ENCODE assay signal across 8 cellular contexts in the genomic region with DNA sequence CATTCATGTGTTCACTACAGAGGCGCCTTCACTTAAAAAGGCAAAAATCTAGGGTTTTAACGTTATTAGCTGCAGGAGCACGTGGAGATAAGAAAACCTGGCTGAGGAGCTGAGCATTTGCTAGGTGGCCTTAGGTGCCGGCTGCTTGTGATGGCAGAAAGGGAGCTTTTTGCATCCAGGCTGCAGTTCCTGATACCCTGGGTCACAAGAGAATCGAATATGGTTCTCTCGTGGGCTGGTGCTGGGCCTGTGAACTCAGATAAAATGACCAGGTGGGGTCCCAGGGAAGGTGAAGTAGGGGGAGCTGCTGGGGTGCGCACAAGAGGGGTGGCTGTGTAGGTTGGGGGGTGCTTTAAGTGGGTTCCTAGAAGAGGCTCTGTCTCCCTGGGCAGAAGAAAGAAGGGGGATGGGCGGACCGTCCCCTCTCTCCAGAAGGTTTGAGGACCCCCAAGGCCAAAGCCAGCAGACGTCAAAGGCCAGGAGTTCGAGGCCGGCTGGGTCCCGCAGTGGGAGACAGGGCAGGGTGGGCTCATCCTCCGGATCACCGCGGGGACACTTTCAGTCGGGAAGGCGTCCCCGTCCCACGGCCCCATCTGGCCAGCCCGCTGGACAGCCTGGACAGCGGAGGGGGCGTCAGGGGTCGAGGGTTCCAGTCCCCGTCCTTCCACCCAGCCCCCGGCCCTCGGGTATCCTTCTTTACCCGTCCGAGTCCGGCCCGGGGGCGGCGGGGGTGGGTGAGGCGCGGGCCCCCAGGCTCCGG. TPM values are rescaled to one million over a fixed set of nuclear protein-coding genes. Genes with fewer than 3 reads are reported as not detected.
DNase-seq lines count a peak whose midpoint lies in the region; ATAC-seq and TF ChIP-seq lines count a peak whose summit lies in the region.

No MANE protein-coding gene starts in this region.

- dilution Hi-C loops in IMR-90 (cut with HindIII; ENCODE audit: low sequenced_read_pairs, unreplicated experiment), result no loop called here

- H3K4me2 ChIP-seq in IMR-90 (ENCODE audit: low read depth, low read length), result peak overlapping the region; percentile 69

- peak overlapping the region; percentile 92; the same call in 1 of the 2 replicates for H3K23ac ChIP-seq in IMR-90 (ENCODE audit: low read depth, low read length)

- WGBS in IMR-90 (ENCODE audit: extremely low coverage in 2 of 2, insufficient read length in 1 of 2), 2 experiments, result 20% methylated on average over 12 of the region's 36 CpGs; no CpG with 5 or more reads in 1 of the 2 experiments

- peak overlapping the region; percentile 27; the same call in 1 of the 2 replicates for H3K18ac ChIP-seq in IMR-90 (ENCODE audit: low read depth, low read length)

- no peaks in the 10 kb centered on the region for H3K9me3 Mint-ChIP-seq in activated naive CD8-positive, alpha-beta T cell (ENCODE audit: low read depth)
- no peaks in the 10 kb centered on the region for H3K9me3 Mint-ChIP-seq in stimulated activated effector memory CD8-positive, alpha-beta T cell treated with anti-CD3 and anti-CD28 coated beads, Interleukin-12 subunit alpha, Interleukin-12 subunit beta, amount 100 ng/mL, for 72 hours

- peak overlapping the region; percentile 53; the same call in 1 of the 2 replicates for H4K91ac ChIP-seq in IMR-90 (ENCODE audit: insufficient read depth, low read depth, low read length)

- peak overlapping the region; percentile 81 for H3K4ac ChIP-seq in IMR-90 (ENCODE audit: low read depth, low read length)

- H3K4me1 ChIP-seq in IMR-90 (ENCODE audit: control insufficient read depth, insufficient read depth, low read length) (peaks cover 7% of the 10 kb centered on the region), iPS-15b (ENCODE audit: control insufficient read depth, insufficient read depth, low read length) (peaks cover 16% of the 10 kb centered on the region)

- peak overlapping the region; percentile 48; the same call in 1 of the 2 replicates for H3K14ac ChIP-seq in IMR-90 (replicated peaks; ENCODE audit: low read depth, low read length)

- H4K5ac ChIP-seq in IMR-90 (ENCODE audit: low read depth, low read length), result 0 out of 2 replicates have a peak overlapping the region, but pooled peaks have one; percentile 9

- ATAC-seq in IMR-90 (ENCODE audit: low read depth) (peak; percentile 3; the same call in 1 of the 2 replicates), GM21717 (IDR thresholded peaks at IDR 0.05; ENCODE audit: unreplicated experiment) (no peak)
- ATAC-seq in stimulated activated effector memory CD8-positive, alpha-beta T cell treated with anti-CD3 and anti-CD28 coated beads, Interleukin-12 subunit alpha, Interleukin-12 subunit beta, amount 100 ng/mL, for 72 hours, result no peak

- H3K27ac ChIP-seq in IMR-90 (ENCODE audit: insufficient read depth, low read length), result no peak overlapping the region; the same call in 1 of the 2 replicates

- no TSS peak for BruUV-seq in IMR-90 (replicated peaks; lab: Mats Ljungman, UMichigan)

- H3K9ac ChIP-seq in IMR-90 (ENCODE audit: low read depth, low read length) (peak overlapping the region; percentile 51), iPS-15b (ENCODE audit: low read depth, low read length) (no peak overlapping the region)

- H3K36me3 ChIP-seq in IMR-90 (ENCODE audit: control insufficient read depth, insufficient read depth, low read length) (no peaks in the 10 kb centered on the region), iPS-15b (ENCODE audit: control insufficient read depth, insufficient read depth, low read length) (no peaks in the 10 kb centered on the region)

- peak overlapping the region; percentile 84 for H2AK9ac ChIP-seq in IMR-90 (replicated peaks; ENCODE audit: low read depth, low read length, poor library complexity)

- H3K27me3 Mint-ChIP-seq in activated naive CD8-positive, alpha-beta T cell, result no peaks in the 10 kb centered on the region

- peak overlapping the region in 1 of 2 experiments; percentile 70; a peak in 1 of 4 replicates for H4K8ac ChIP-seq in IMR-90 (ENCODE audit: low read depth in 2 of 2, low read length in 2 of 2)

- TF ChIP-seq POLR2A in IMR-90 (IDR thresholded peaks at IDR 0.05; ENCODE audit: low read depth, low read length), result no peak

- peak overlapping the region; percentile 89 for H2AK5ac ChIP-seq in IMR-90 (ENCODE audit: low read depth, low read length)

- peaks cover 27% of the 10 kb centered on the region for H4K20me1 ChIP-seq in IMR-90 (ENCODE audit: insufficient read depth, low read length)

- H3K9me3 ChIP-seq in IMR-90 (ENCODE audit: control insufficient read depth, insufficient read depth, low read length), result no peaks in the 10 kb centered on the region
- no peaks in the 10 kb centered on the region for H3K9me3 ChIP-seq in iPS-15b (ENCODE audit: control insufficient read depth, insufficient read depth, low read length)

- no peaks in the 10 kb centered on the region; the same call in 1 of the 2 replicates for H3K9me1 ChIP-seq in IMR-90 (ENCODE audit: insufficient read depth, low read length)

- H3K27me3 ChIP-seq in IMR-90 (ENCODE audit: control insufficient read depth, insufficient read depth, low read length) (peaks cover 41% of the 10 kb centered on the region), iPS-15b (ENCODE audit: control insufficient read depth, insufficient read depth, low read length) (peaks cover 10% of the 10 kb centered on the region)

- peaks cover 9 to 37% of the 10 kb centered on the region in 2 experiments; a peak in 3 of 4 replicates for H3K79me1 ChIP-seq in IMR-90 (ENCODE audit: low read depth in 1 of 2, low read length in 2 of 2)

- no peak for TF ChIP-seq RAD21 in IMR-90 (IDR thresholded peaks at IDR 0.05; ENCODE audit: low read length)

- H3K36me3 Mint-ChIP-seq in activated naive CD8-positive, alpha-beta T cell, result no peaks in the 10 kb centered on the region
- peaks cover 19% of the 10 kb centered on the region for H3K36me3 Mint-ChIP-seq in stimulated activated effector memory CD8-positive, alpha-beta T cell treated with anti-CD3 and anti-CD28 coated beads, Interleukin-12 subunit alpha, Interleukin-12 subunit beta, amount 100 ng/mL, for 72 hours

- DNase-seq in IMR-90 (no peak), DMS79 (lab: John Stamatoyannopoulos, UW) (no peak), inferior parietal cortex (ENCODE audit: extremely low spot score) (no peak), NCI-H2171 (lab: John Stamatoyannopoulos, UW) (no peak)
- DNase-seq in stimulated activated effector memory CD8-positive, alpha-beta T cell treated with anti-CD3 and anti-CD28 coated beads, Interleukin-12 subunit alpha, Interleukin-12 subunit beta, amount 100 ng/mL, for 72 hours (ENCODE audit: low spot score in 2 of 2), result no peak

- H3K4me3 Mint-ChIP-seq in activated naive CD8-positive, alpha-beta T cell, result peak overlapping the region; percentile 84
- peak overlapping the region; percentile 73 for H3K4me3 Mint-ChIP-seq in stimulated activated effector memory CD8-positive, alpha-beta T cell treated with anti-CD3 and anti-CD28 coated beads, Interleukin-12 subunit alpha, Interleukin-12 subunit beta, amount 100 ng/mL, for 72 hours

- H2BK15ac ChIP-seq in IMR-90 (ENCODE audit: low read depth, low read length), result peak overlapping the region; percentile 68; the same call in 1 of the 3 replicates

- H3K4me3 ChIP-seq in IMR-90 (ENCODE audit: insufficient read depth, low read depth, low read length) (peak overlapping the region; percentile 50), iPS-15b (ENCODE audit: low read depth, low read length) (peak overlapping the region; percentile 74)

- H2BK5ac ChIP-seq in IMR-90 (ENCODE audit: low read depth, low read length, poor library complexity, severe bottlenecking), result no peak overlapping the region

- in situ Hi-C loops in IMR-90 (cut with MboI; ENCODE audit: low sequenced_read_pairs), result no loop called here

- POLR2A ChIA-PET in IMR-90 (lab: Charles Lee; ENCODE audit: unreplicated experiment), result no interaction called here

- intact Hi-C loops in IMR-90 (cut with micrococcal nuclease), result loop anchor here (10.0 kb wide), 1 partner anchor 141 kb away; no protein-coding TSS in a partner anchor

- H3K27ac Mint-ChIP-seq in activated naive CD8-positive, alpha-beta T cell, result peak overlapping the region; percentile 76
- peak overlapping the region; percentile 86 for H3K27ac Mint-ChIP-seq in stimulated activated effector memory CD8-positive, alpha-beta T cell treated with anti-CD3 and anti-CD28 coated beads, Interleukin-12 subunit alpha, Interleukin-12 subunit beta, amount 100 ng/mL, for 72 hours

- peak overlapping the region; percentile 94 for H2AFZ ChIP-seq in IMR-90 (replicated peaks; ENCODE audit: low read length, poor library complexity)

- no peak overlapping the region for H3K56ac ChIP-seq in IMR-90 (ENCODE audit: extremely low read depth, insufficient read depth, low read length)

- H2BK20ac ChIP-seq in IMR-90 (ENCODE audit: low read depth, low read length), result no peak overlapping the region

- peaks cover 33% of the 10 kb centered on the region for H3K4me1 Mint-ChIP-seq in activated naive CD8-positive, alpha-beta T cell (ENCODE audit: low read depth)
- H3K4me1 Mint-ChIP-seq in stimulated activated effector memory CD8-positive, alpha-beta T cell treated with anti-CD3 and anti-CD28 coated beads, Interleukin-12 subunit alpha, Interleukin-12 subunit beta, amount 100 ng/mL, for 72 hours, result peaks cover 54% of the 10 kb centered on the region

- CTCF ChIA-PET in IMR-90 (lab: Yijun Ruan, JAX), result no interaction called here

- TF ChIP-seq CTCF in IMR-90 (conservative IDR thresholded peaks at IDR 0.05; ENCODE audit: low read depth, low read length), result no peak

- H2BK120ac ChIP-seq in IMR-90 (ENCODE audit: low read depth, low read length), result peak overlapping the region; percentile 66

TF ChIP-seq in IMR-90, 13 proteins besides CTCF, POLR2A, EP300 and RAD21 (continues in another document):
- TF ChIP-seq MAZ (IDR thresholded peaks at IDR 0.05; ENCODE audit: borderline replicate concordance, low read depth, low read length) (no peak), RCOR1 (IDR thresholded peaks at IDR 0.05; ENCODE audit: insufficient replicate concordance, low read length) (no peak), RFX5 (IDR thresholded peaks at IDR 0.05; ENCODE audit: low read depth, low read length) (no peak), MAFK (IDR thresholded peaks at IDR 0.05; ENCODE audit: low read depth, low read length) (no peak), SMC3 (IDR thresholded peaks at IDR 0.05; ENCODE audit: low read depth, low read length) (no peak), CEBPB (IDR thresholded peaks at IDR 0.05; ENCODE audit: low read depth, low read length) (no peak), BHLHE40 (IDR thresholded peaks at IDR 0.05; ENCODE audit: low read depth, low read length) (no peak), MXI1 (IDR thresholded peaks at IDR 0.05; ENCODE audit: borderline replicate concordance, low read depth, low read length) (no peak)

RNA-seq across cellular contexts. Expression of a gene that starts 0.7 kb away (rescaled TPM):
- 3.2 and 3.9 TPM in 2 replicates for total RNA-seq in IMR-90 (2012; rRNA removed)
- polyA plus RNA-seq in IMR-90 (2012; rRNA removed), result 10.2 and 11.6 TPM in 2 replicates
- 9.7 and 13.7 TPM in 2 replicates for polyA plus RNA-seq in IMR-90 (2012; cell fraction: cytosol; rRNA removed)
- 12.7 and 18.3 TPM in 2 replicates for polyA plus RNA-seq in IMR-90 (2012; cell fraction: nucleus; rRNA removed; ENCODE audit: low replicate concordance)
